ENCODE assay signal across 1 cellular context in genomic region chr20:6767166-6767535, GRCh38.
TF ChIP-seq lines count a peak whose summit lies in the region.

No MANE protein-coding gene starts in this region.

TF ChIP-seq in IMR-90, 13 proteins besides CTCF, POLR2A, EP300 and RAD21 (continued from another document):
- TF ChIP-seq MAZ (IDR thresholded peaks at IDR 0.05; ENCODE audit: borderline replicate concordance, low read depth, low read length), result no peak
